30 cellular contexts compared by ENCODE assay signal in the genomic region with DNA sequence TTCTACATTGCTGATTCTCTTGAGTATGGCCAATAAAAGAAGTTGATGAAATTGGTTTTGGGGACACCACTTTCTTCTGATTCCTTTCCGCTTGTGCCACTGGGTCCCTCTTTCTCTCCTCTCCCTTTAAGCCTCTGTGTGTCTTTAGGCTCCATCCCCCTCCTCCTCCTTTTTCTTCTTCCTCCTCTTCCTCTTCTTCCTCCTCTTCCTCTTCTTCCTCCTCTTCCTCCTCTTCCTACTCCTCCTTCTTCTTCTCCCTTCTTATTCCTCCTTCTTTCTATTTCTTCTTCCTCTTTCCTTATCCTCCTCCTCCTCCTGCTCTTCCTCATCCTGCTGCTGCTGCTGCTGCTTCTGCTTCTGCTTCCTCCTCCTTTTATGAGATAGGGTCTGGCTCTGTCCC.
DNase-seq lines count a peak whose midpoint lies in the region; ATAC-seq and TF ChIP-seq lines count a peak whose summit lies in the region.
"Had no signal": no experiment of that assay in that cellular context is flagged by ENCODE, and none has a peak within 500 bp of the region (broad histone marks: within the 10 kb centered on the region; RNA-seq: fewer than 3 reads in every experiment).

No MANE protein-coding gene starts in this region.

- no peak overlapping the region for H3K27ac ChIP-seq in HEK293 (ENCODE audit: extremely low read depth, low read depth, low read length)
- H3K27ac ChIP-seq: 22Rv1; A549; BLaER1; BLaER1 treated with 17β-estradiol and CSF1 and Interleukin-3, amounts not matched to agents 10 nM and 100 nM; C4-2B had no signal

- no peaks in the 10 kb centered on the region for H3K36me3 ChIP-seq in HEK293 (ENCODE audit: control insufficient read depth in 2 of 2, insufficient read depth in 1 of 2, low read length in 2 of 2)
- H3K36me3 ChIP-seq: BE2C; BLaER1; BLaER1 treated with 17β-estradiol and CSF1 and Interleukin-3, amounts not matched to agents 10 nM and 100 nM had no signal

- H3K4me1 Mint-ChIP-seq in activated naive CD8-positive, alpha-beta T cell treated with anti-CD3 and anti-CD28 coated beads, Interleukin-2, amount 10 ng/mL, durations not matched to agents 7 days and 5 days: no peaks in the 10 kb centered on the region
- no peaks in the 10 kb centered on the region for H3K4me1 Mint-ChIP-seq in activated naive CD8-positive, alpha-beta T cell treated with anti-CD3 and anti-CD28 coated beads, Interleukin-2, amount 50 U/mL, for 24 hours
- H3K4me1 Mint-ChIP-seq: B cell; CD14-positive monocyte; CD4-positive, alpha-beta memory T cell; CD4-positive, CD25-positive, alpha-beta regulatory T cell; CD8-positive, alpha-beta memory T cell had no signal

- in situ Hi-C loops in ACHN (cut with HindIII; ENCODE audit: low pct_ligation_motif_present, low pct_unique_long_range_greater_than_20kb, low sequenced_read_pairs): no loop called here

- H3K27me3 Mint-ChIP-seq in activated naive CD8-positive, alpha-beta T cell treated with anti-CD3 and anti-CD28 coated beads, Interleukin-2, amount 10 ng/mL, durations not matched to agents 7 days and 5 days: peaks cover 2% of the 10 kb centered on the region
- H3K27me3 Mint-ChIP-seq in activated naive CD8-positive, alpha-beta T cell treated with anti-CD3 and anti-CD28 coated beads, Interleukin-2, amount 50 U/mL, for 24 hours: peaks cover 4% of the 10 kb centered on the region
- H3K27me3 Mint-ChIP-seq: CD4-positive, CD25-positive, alpha-beta regulatory T cell had no signal

- no peak for TF ChIP-seq CTCF in HEK293 (tag by site-specific recombination; IDR thresholded peaks at IDR 0.05)

- DNase-seq in activated naive CD8-positive, alpha-beta T cell treated with anti-CD3 and anti-CD28 coated beads, Interleukin-2, amount 10 ng/mL, durations not matched to agents 7 days and 5 days: no peak
- DNase-seq in activated naive CD8-positive, alpha-beta T cell treated with anti-CD3 and anti-CD28 coated beads, Interleukin-2, amount 50 U/mL, for 24 hours: no peak
- no peak for DNase-seq in ACHN
- DNase-seq: 8988T; AML-193; BE2C; C1 segment of cervical spinal cord; Caco-2; Calu3; CD4-positive, alpha-beta memory T cell; CD4-positive, alpha-beta T cell; CD4-positive, CD25-positive, alpha-beta regulatory T cell; CD8-positive, alpha-beta memory T cell; CD8-positive, alpha-beta T cell; COR-L47; DMS 273 treated with DMSO at 0.1 percent for 48 hours; DMS153; DMS53; DMS79; DMS79 treated with DMSO at 0.1 percent for 48 hours; DND-41; EL had no signal

- H3K9me3 Mint-ChIP-seq in activated naive CD8-positive, alpha-beta T cell treated with anti-CD3 and anti-CD28 coated beads, Interleukin-2, amount 10 ng/mL, durations not matched to agents 7 days and 5 days: no peaks in the 10 kb centered on the region
- no peaks in the 10 kb centered on the region for H3K9me3 Mint-ChIP-seq in activated naive CD8-positive, alpha-beta T cell treated with anti-CD3 and anti-CD28 coated beads, Interleukin-2, amount 50 U/mL, for 24 hours
- H3K9me3 Mint-ChIP-seq: CD4-positive, alpha-beta memory T cell; CD4-positive, alpha-beta T cell; CD4-positive, CD25-positive, alpha-beta regulatory T cell; CD8-positive, alpha-beta T cell had no signal

- no peaks in the 10 kb centered on the region for H3K36me3 Mint-ChIP-seq in activated naive CD8-positive, alpha-beta T cell treated with anti-CD3 and anti-CD28 coated beads, Interleukin-2, amount 10 ng/mL, durations not matched to agents 7 days and 5 days
- no peaks in the 10 kb centered on the region for H3K36me3 Mint-ChIP-seq in activated naive CD8-positive, alpha-beta T cell treated with anti-CD3 and anti-CD28 coated beads, Interleukin-2, amount 50 U/mL, for 24 hours (ENCODE audit: low read depth)
- H3K36me3 Mint-ChIP-seq: CD14-positive monocyte; CD4-positive, alpha-beta memory T cell; CD4-positive, CD25-positive, alpha-beta regulatory T cell; CD8-positive, alpha-beta memory T cell; CD8-positive, alpha-beta T cell had no signal

- no peaks in the 10 kb centered on the region for H3K4me1 ChIP-seq in HEK293 (ENCODE audit: control insufficient read depth, insufficient read depth, low read length)
- H3K4me1 ChIP-seq: A549, BE2C, BLaER1, Caco-2 had no signal

- CTCF ChIA-PET in HEK293 (lab: Yijun Ruan, JAX): no interaction called here

- H3K27ac Mint-ChIP-seq in activated naive CD8-positive, alpha-beta T cell treated with anti-CD3 and anti-CD28 coated beads, Interleukin-2, amount 10 ng/mL, durations not matched to agents 7 days and 5 days: peak overlapping the region; percentile 26
- no peak overlapping the region for H3K27ac Mint-ChIP-seq in activated naive CD8-positive, alpha-beta T cell treated with anti-CD3 and anti-CD28 coated beads, Interleukin-2, amount 50 U/mL, for 24 hours
- H3K27ac Mint-ChIP-seq: B cell; CD14-positive monocyte; CD4-positive, alpha-beta memory T cell; CD4-positive, alpha-beta T cell; CD8-positive, alpha-beta memory T cell; CD8-positive, alpha-beta T cell had no signal

- no peak overlapping the region for H3K4me3 ChIP-seq in HEK293 (ENCODE audit: low read depth, low read length)
- H3K4me3 ChIP-seq: A549; BLaER1; BLaER1 treated with 17β-estradiol and CSF1 and Interleukin-3, amounts not matched to agents 10 nM and 100 nM had no signal

- no peaks in the 10 kb centered on the region for H3K9me3 ChIP-seq in HEK293 (ENCODE audit: control insufficient read depth, insufficient read depth, low read depth, low read length)
- H3K9me3 ChIP-seq: A549; BE2C; BLaER1; BLaER1 treated with 17β-estradiol and CSF1 and Interleukin-3, amounts not matched to agents 10 nM and 100 nM; Caco-2 had no signal

- H3K4me3 Mint-ChIP-seq in activated naive CD8-positive, alpha-beta T cell treated with anti-CD3 and anti-CD28 coated beads, Interleukin-2, amount 10 ng/mL, durations not matched to agents 7 days and 5 days: no peak overlapping the region
- no peak overlapping the region for H3K4me3 Mint-ChIP-seq in activated naive CD8-positive, alpha-beta T cell treated with anti-CD3 and anti-CD28 coated beads, Interleukin-2, amount 50 U/mL, for 24 hours
- H3K4me3 Mint-ChIP-seq: B cell; CD14-positive monocyte; CD4-positive, alpha-beta T cell; CD4-positive, CD25-positive, alpha-beta regulatory T cell; CD8-positive, alpha-beta memory T cell; CD8-positive, alpha-beta T cell had no signal

- no peak for ATAC-seq in activated naive CD8-positive, alpha-beta T cell treated with anti-CD3 and anti-CD28 coated beads, Interleukin-2, amount 10 ng/mL, durations not matched to agents 7 days and 5 days (ENCODE audit: low read depth)
- ATAC-seq in activated naive CD8-positive, alpha-beta T cell treated with anti-CD3 and anti-CD28 coated beads, Interleukin-2, amount 50 U/mL, for 24 hours: no peak
- ATAC-seq: A549; CD8-positive, alpha-beta T cell had no signal

- POLR2A ChIA-PET in activated naive CD8-positive, alpha-beta T cell treated with anti-CD3 and anti-CD28 coated beads, Interleukin-2, amount 10 ng/mL, durations not matched to agents 7 days and 5 days (lab: Charles Lee): no interaction called here
- POLR2A ChIA-PET in HEK293 (lab: Yijun Ruan, JAX): no interaction called here

TF ChIP-seq in HEK293, 187 proteins besides CTCF, POLR2A, EP300 and RAD21:
- TF ChIP-seq ZNF391 (tag by site-specific recombination; IDR thresholded peaks at IDR 0.05; ENCODE audit: borderline replicate concordance, low read depth): no peak
- no peak for TF ChIP-seq ZFHX2 (tag by site-specific recombination; conservative IDR thresholded peaks at IDR 0.05)
- TF ChIP-seq, protein P1, sequence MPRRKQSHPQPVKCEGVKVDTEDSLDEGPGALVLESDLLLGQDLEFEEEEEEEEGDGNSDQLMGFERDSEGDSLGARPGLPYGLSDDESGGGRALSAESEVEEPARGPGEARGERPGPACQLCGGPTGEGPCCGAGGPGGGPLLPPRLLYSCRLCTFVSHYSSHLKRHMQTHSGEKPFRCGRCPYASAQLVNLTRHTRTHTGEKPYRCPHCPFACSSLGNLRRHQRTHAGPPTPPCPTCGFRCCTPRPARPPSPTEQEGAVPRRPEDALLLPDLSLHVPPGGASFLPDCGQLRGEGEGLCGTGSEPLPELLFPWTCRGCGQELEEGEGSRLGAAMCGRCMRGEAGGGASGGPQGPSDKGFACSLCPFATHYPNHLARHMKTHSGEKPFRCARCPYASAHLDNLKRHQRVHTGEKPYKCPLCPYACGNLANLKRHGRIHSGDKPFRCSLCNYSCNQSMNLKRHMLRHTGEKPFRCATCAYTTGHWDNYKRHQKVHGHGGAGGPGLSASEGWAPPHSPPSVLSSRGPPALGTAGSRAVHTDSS (tag by site-specific recombination; IDR thresholded peaks at IDR 0.05): peak; percentile 92
- TF ChIP-seq, protein P2, sequence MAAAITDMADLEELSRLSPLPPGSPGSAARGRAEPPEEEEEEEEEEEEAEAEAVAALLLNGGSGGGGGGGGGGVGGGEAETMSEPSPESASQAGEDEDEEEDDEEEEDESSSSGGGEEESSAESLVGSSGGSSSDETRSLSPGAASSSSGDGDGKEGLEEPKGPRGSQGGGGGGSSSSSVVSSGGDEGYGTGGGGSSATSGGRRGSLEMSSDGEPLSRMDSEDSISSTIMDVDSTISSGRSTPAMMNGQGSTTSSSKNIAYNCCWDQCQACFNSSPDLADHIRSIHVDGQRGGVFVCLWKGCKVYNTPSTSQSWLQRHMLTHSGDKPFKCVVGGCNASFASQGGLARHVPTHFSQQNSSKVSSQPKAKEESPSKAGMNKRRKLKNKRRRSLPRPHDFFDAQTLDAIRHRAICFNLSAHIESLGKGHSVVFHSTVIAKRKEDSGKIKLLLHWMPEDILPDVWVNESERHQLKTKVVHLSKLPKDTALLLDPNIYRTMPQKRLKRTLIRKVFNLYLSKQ (tag by site-specific recombination; IDR thresholded peaks at IDR 0.05; ENCODE audit: borderline replicate concordance): no peak
- no peak for TF ChIP-seq OVOL3 (tag by site-specific recombination; IDR thresholded peaks at IDR 0.05)
- TF ChIP-seq ZNF610 (tag by site-specific recombination; IDR thresholded peaks at IDR 0.05; ENCODE audit: borderline replicate concordance): no peak
- no peak for TF ChIP-seq ZNF544 (tag by site-specific recombination; IDR thresholded peaks at IDR 0.05)
